1 cellular context compared by ENCODE assay signal in the genomic region with DNA sequence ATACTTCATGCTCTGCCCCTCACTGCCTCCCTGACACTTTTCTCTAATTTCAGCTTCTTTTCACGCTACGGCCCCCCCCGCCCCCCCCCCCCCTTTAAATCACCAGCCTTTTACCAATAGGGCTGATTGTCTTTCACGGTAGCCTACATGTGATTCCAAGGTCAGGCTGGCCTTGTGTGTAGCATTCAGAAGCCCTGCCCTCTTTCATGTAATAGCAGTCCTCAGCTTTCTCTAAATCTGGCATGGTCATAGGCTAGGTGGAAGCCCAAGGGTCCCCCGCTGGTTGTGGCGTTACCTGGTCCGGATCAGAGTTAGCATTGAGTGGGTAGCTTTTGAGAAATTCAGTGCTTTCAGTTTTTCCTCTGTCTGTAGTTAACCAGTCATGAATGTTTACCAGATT.
TF ChIP-seq lines count a peak whose summit lies in the region.

No MANE protein-coding gene starts in this region.

TF ChIP-seq in WTC11, 78 proteins besides CTCF, POLR2A, EP300 and RAD21 (continued from another document):
- TF ChIP-seq CREB1 (CRISPR knock-in tag; IDR thresholded peaks at IDR 0.05): no peak
- no peak for TF ChIP-seq KAT7 (CRISPR knock-in tag; IDR thresholded peaks at IDR 0.05; ENCODE audit: borderline replicate concordance)
- TF ChIP-seq CREM (CRISPR knock-in tag; IDR thresholded peaks at IDR 0.05): no peak
- no peak for TF ChIP-seq FOXK1 (CRISPR knock-in tag; IDR thresholded peaks at IDR 0.05)
- TF ChIP-seq FOXP1 (CRISPR knock-in tag; IDR thresholded peaks at IDR 0.05; ENCODE audit: borderline replicate concordance): no peak
- TF ChIP-seq, protein P1, sequence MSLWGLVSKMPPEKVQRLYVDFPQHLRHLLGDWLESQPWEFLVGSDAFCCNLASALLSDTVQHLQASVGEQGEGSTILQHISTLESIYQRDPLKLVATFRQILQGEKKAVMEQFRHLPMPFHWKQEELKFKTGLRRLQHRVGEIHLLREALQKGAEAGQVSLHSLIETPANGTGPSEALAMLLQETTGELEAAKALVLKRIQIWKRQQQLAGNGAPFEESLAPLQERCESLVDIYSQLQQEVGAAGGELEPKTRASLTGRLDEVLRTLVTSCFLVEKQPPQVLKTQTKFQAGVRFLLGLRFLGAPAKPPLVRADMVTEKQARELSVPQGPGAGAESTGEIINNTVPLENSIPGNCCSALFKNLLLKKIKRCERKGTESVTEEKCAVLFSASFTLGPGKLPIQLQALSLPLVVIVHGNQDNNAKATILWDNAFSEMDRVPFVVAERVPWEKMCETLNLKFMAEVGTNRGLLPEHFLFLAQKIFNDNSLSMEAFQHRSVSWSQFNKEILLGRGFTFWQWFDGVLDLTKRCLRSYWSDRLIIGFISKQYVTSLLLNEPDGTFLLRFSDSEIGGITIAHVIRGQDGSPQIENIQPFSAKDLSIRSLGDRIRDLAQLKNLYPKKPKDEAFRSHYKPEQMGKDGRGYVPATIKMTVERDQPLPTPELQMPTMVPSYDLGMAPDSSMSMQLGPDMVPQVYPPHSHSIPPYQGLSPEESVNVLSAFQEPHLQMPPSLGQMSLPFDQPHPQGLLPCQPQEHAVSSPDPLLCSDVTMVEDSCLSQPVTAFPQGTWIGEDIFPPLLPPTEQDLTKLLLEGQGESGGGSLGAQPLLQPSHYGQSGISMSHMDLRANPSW (CRISPR knock-in tag; conservative IDR thresholded peaks at IDR 0.05; ENCODE audit: low read depth): no peak
TF ChIP-seq in WTC11: peak in this region for 0.
